16 cellular contexts compared by ENCODE assay signal in the genomic region with DNA sequence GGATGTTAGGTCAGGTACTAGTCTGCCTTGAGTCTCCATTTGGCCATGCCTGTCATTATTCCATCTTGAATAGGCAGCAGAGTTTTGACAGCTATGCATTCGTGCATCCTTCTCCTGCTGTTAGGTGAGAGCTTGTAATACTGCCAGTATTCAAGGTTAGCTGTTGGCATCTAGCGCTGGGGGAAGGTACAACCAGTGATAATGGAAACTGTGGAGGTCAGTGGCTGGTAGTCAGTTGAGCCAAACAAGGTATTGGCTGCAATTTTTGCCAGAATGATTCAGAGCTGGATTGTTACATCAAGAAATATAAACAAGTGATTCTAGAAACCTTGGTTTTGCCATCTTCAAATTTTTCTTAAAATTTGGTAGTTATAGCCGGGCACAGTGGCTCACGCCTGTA.
"Had no signal": no experiment of that assay in that cellular context is flagged by ENCODE, and none has a peak within 500 bp of the region (broad histone marks: within the 10 kb centered on the region; RNA-seq: fewer than 3 reads in every experiment).

No MANE protein-coding gene starts in this region.

- DNase-seq: effector memory CD4-positive, alpha-beta T cell; heart left ventricle; hippocampal formation; left colon; mucosa of descending colon; naive thymus-derived CD8-positive, alpha-beta T cell; posterior cingulate gyrus; small intestine; stimulated activated CD4-positive, alpha-beta T cell treated with anti-CD3 and anti-CD28 coated beads, Interleukin-12 subunit alpha, Interleukin-12 subunit beta, amount 100 ng/mL, for 4 hours; stimulated activated naive CD4-positive, alpha-beta T cell treated with Interleukin-2 at 50 U/mL for 16 hours; thyroid gland; uterus had no signal

- ATAC-seq: esophagus mucosa; heart left ventricle; left colon; mucosa of descending colon; naive thymus-derived CD8-positive, alpha-beta T cell had no signal

- H3K9me3 ChIP-seq: heart left ventricle, mucosa of descending colon, right atrium auricular region, suprapubic skin, thyroid gland, upper lobe of left lung, uterus had no signal

- H3K27me3 ChIP-seq: heart left ventricle, right atrium auricular region, suprapubic skin, thyroid gland, upper lobe of left lung, uterus had no signal

- H3K27ac ChIP-seq: heart left ventricle, right atrium auricular region, suprapubic skin, thyroid gland, upper lobe of left lung, uterus had no signal

- H3K9me3 Mint-ChIP-seq: naive thymus-derived CD8-positive, alpha-beta T cell had no signal

- H3K36me3 ChIP-seq: uterus had no signal

- H3K4me3 Mint-ChIP-seq: naive thymus-derived CD8-positive, alpha-beta T cell had no signal

- H3K4me3 ChIP-seq: heart left ventricle, mucosa of descending colon, right atrium auricular region, suprapubic skin, thyroid gland, upper lobe of left lung, uterus had no signal

- H3K27me3 Mint-ChIP-seq: naive thymus-derived CD8-positive, alpha-beta T cell had no signal

- H3K4me1 ChIP-seq: uterus had no signal
